In the genomic region with DNA sequence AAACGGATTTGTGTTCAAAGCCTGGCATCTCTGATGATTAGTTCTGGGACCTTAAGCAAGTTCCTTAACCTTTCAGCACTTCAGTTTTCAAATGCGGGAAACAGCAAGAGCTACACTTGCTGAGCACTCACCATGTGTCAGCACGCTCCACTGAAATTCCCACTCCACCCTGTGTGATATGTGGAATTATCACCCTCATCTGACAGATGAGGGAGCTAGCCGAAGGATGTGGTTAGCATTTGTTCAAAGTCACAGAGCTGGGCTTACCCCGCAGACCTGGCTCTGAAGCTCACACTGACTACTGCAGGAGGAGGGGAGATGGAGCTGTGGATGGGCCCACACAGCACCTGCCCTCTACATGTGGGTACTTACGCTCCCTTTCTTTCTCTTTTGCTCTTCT, we compare ENCODE assay signal across 16 cellular contexts. TPM values are rescaled to one million over a fixed set of nuclear protein-coding genes. Genes with fewer than 3 reads are reported as not detected.
A peak's percentile ranks its signal among the peaks of the same experiment; 100 is the strongest.
DNase-seq lines count a peak whose midpoint lies in the region; ATAC-seq and TF ChIP-seq lines count a peak whose summit lies in the region.
"Had no signal": no experiment of that assay in that cellular context is flagged by ENCODE, and none has a peak within 500 bp of the region (broad histone marks: within the 10 kb centered on the region; RNA-seq: fewer than 3 reads in every experiment).

No MANE protein-coding gene starts in this region.

- intact Hi-C loops in left ventricle myocardium inferior (cut with micrococcal nuclease): no loop called here

- H3K27ac ChIP-seq in effector memory CD4-positive, alpha-beta T cell (ENCODE audit: insufficient read depth, low read length, poor library complexity, severe bottlenecking): no peak overlapping the region
- no peak overlapping the region for H3K27ac ChIP-seq in left ventricle myocardium inferior (replicated peaks)
- H3K27ac ChIP-seq: lower lobe of right lung had no signal

- no peaks in the 10 kb centered on the region for H3K36me3 ChIP-seq in effector memory CD4-positive, alpha-beta T cell (ENCODE audit: control insufficient read depth, insufficient read depth, low read length)
- no peaks in the 10 kb centered on the region for H3K36me3 ChIP-seq in left ventricle myocardium inferior
- H3K36me3 ChIP-seq: lower lobe of right lung had no signal

- DNase-seq in stimulated activated CD4-positive, alpha-beta T cell treated with anti-CD3 and anti-CD28 coated beads, Interleukin-1b, Interleukin-23, amount 100 ng/mL, for 48 hours: peak; percentile 46
- no peak for DNase-seq in stimulated activated CD4-positive, alpha-beta T cell treated with anti-CD3 and anti-CD28 coated beads, Interleukin-4, amount 100 ng/mL, for 4 hours
- DNase-seq in activated T-cell treated with anti-CD3 and anti-CD28 coated beads, Interleukin-2, amount 50 U/mL, for 1 hour: peak; percentile 25
- peak in 2 of 3 donors; percentile 12 to 26 for DNase-seq in effector memory CD4-positive, alpha-beta T cell
- DNase-seq in NCI-H1105 treated with DMSO at 0.1 percent for 48 hours (lab: John Stamatoyannopoulos, UW): no peak
- DNase-seq in NCI-H146 (lab: John Stamatoyannopoulos, UW): no peak
- no peak for DNase-seq in left ventricle myocardium inferior
- DNase-seq: DMS 273 treated with DMSO at 0.1 percent for 48 hours, endodermal cell, foreskin fibroblast, IMR-90, lower lobe of right lung, right cardiac atrium, SHP77 treated with DMSO at 0.1 percent for 48 hours had no signal

- no peak overlapping the region for H3K4me3 ChIP-seq in effector memory CD4-positive, alpha-beta T cell (ENCODE audit: insufficient read depth, low read depth, low read length, poor library complexity, severe bottlenecking)
- no peak overlapping the region for H3K4me3 ChIP-seq in left ventricle myocardium inferior
- H3K4me3 ChIP-seq: lower lobe of right lung had no signal

- no peak for ATAC-seq in HG02885 (IDR thresholded peaks at IDR 0.05; ENCODE audit: poor library complexity, unreplicated experiment)
- ATAC-seq: right cardiac atrium had no signal

- no peaks in the 10 kb centered on the region for H3K27me3 ChIP-seq in effector memory CD4-positive, alpha-beta T cell (replicated peaks; ENCODE audit: control insufficient read depth, insufficient read depth, low read length, poor library complexity, severe bottlenecking)
- H3K27me3 ChIP-seq in left ventricle myocardium inferior (ENCODE audit: low read depth): no peaks in the 10 kb centered on the region

- no peaks in the 10 kb centered on the region for H3K4me1 ChIP-seq in effector memory CD4-positive, alpha-beta T cell (ENCODE audit: control insufficient read depth, insufficient read depth, low read length, poor library complexity, severe bottlenecking)
- peaks cover 14% of the 10 kb centered on the region for H3K4me1 ChIP-seq in left ventricle myocardium inferior
- H3K4me1 ChIP-seq: lower lobe of right lung had no signal

- no peak for TF ChIP-seq CTCF in left ventricle myocardium inferior (IDR thresholded peaks at IDR 0.05; ENCODE audit: borderline replicate concordance)

- no peaks in the 10 kb centered on the region for H3K9me3 ChIP-seq in effector memory CD4-positive, alpha-beta T cell (ENCODE audit: control insufficient read depth, low read length)
- no peaks in the 10 kb centered on the region for H3K9me3 ChIP-seq in left ventricle myocardium inferior (replicated peaks)
- H3K9me3 ChIP-seq: lower lobe of right lung had no signal

RNA-seq across cellular contexts. Expression of gene IL12RB2, which starts 29.1 kb away (rescaled TPM):
- total RNA-seq in left ventricle myocardium inferior: 0.33 TPM
- total RNA-seq: H4, IMR-90 had no signal

Comparison
In these comparisons a context has a peak if more than half of its experiments do, and no peak if none do; other contexts are left out.
1. DNase-seq: peak in stimulated activated CD4-positive, alpha-beta T cell treated with anti-CD3 and anti-CD28 coated beads, Interleukin-1b, Interleukin-23, amount 100 ng/mL, for 48 hours (single experiment), activated T-cell treated with anti-CD3 and anti-CD28 coated beads, Interleukin-2, amount 50 U/mL, for 1 hour (single experiment) and effector memory CD4-positive, alpha-beta T cell (2 of 3); none in stimulated activated CD4-positive, alpha-beta T cell treated with anti-CD3 and anti-CD28 coated beads, Interleukin-4, amount 100 ng/mL, for 4 hours (0 of 2), NCI-H1105 treated with DMSO at 0.1 percent for 48 hours (single experiment), NCI-H146 (single experiment) and left ventricle myocardium inferior (single experiment).